In genomic region chr1:226603976-226604845, GRCh38 we compare ENCODE assay signal across 15 cellular contexts. TPM values are rescaled to one million over a fixed set of nuclear protein-coding genes. Genes with fewer than 3 reads are reported as not detected.
DNase-seq lines count a peak whose midpoint lies in the region; ATAC-seq, FAIRE-seq and TF ChIP-seq lines count a peak whose summit lies in the region.
"Had no signal": no experiment of that assay in that cellular context is flagged by ENCODE, and none has a peak within 500 bp of the region (broad histone marks: within the 10 kb centered on the region; RNA-seq: fewer than 3 reads in every experiment).

No MANE protein-coding gene starts in this region.

- no peak for TF ChIP-seq CTCF in VCaP (conservative IDR thresholded peaks at IDR 0.05)
- TF ChIP-seq CTCF in pancreas (IDR thresholded peaks at IDR 0.05) = no peak

- H3K4me1 ChIP-seq in pancreas = no peaks in the 10 kb centered on the region

- WGBS in pancreas, 2 donors = 84% methylated on average over 22 of the region's 22 CpGs

- no peak overlapping the region for H3K4me3 ChIP-seq in pancreas
- H3K4me3 ChIP-seq: mucosa of descending colon had no signal

- FAIRE-seq in pancreas (lab: Jason Lieb, UNC) = no peak

- H3K27ac ChIP-seq in VCaP (peak overlapping the region; percentile 31; the same call in 1 of the 2 replicates), pancreas (no peak overlapping the region)

- H3K27me3 ChIP-seq in pancreas = no peaks in the 10 kb centered on the region
- H3K27me3 ChIP-seq: ascending aorta had no signal

- intact Hi-C loops in sciatic nerve (cut with DNase I) (no loop called here), pancreas (cut with DNase I) (loop anchor here in 1 of 3 donors (10.0 kb wide), 1 partner anchor 179 kb away; no protein-coding TSS in a partner anchor)

- no peaks in the 10 kb centered on the region for H3K9me3 ChIP-seq in pancreas
- H3K9me3 ChIP-seq: ascending aorta, mucosa of descending colon had no signal

- DNase-seq in EL (peak; percentile 12), iPS DF 19.7 (ENCODE audit: low read depth, low spot score) (peak; percentile 35), sciatic nerve (ENCODE audit: low spot score) (peak; percentile 57), pancreas (no peak), foreskin melanocyte (no peak)
- DNase-seq in activated CD8-positive, alpha-beta memory T cell treated with anti-CD3 and anti-CD28 coated beads, Interleukin-2, amount 50 U/mL, for 48 hours = no peak
- DNase-seq: activated T-cell treated with anti-CD3 and anti-CD28 coated beads, Interleukin-2, amount 50 U/mL, for 4 hours; NCI-H1048; stimulated activated naive CD4-positive, alpha-beta T cell treated with Interleukin-2 at 50 U/mL for 16 hours had no signal

- H3K36me3 ChIP-seq in pancreas = no peaks in the 10 kb centered on the region
- H3K36me3 ChIP-seq: ascending aorta had no signal

- ATAC-seq in sciatic nerve (no peak), pancreas (no peak), HG03521 (IDR thresholded peaks at IDR 0.05; ENCODE audit: unreplicated experiment) (no peak)
- ATAC-seq: activated T-cell treated with anti-CD3 and anti-CD28 coated beads, Interleukin-2, amount 50 U/mL, for 4 hours had no signal

RNA-seq across cellular contexts. Expression of gene STUM, which starts 55.6 kb away (rescaled TPM):
- total RNA-seq in sciatic nerve (7.8 TPM), pancreas (1 to 10 TPM in 2 of 6 donors, under 1 TPM in 4; 0.32 to 1.2 (median 0.49) TPM)
- polyA plus RNA-seq in pancreas = under 1 TPM; 0.54 to 0.68 TPM
- total RNA-seq: activated T-cell treated with anti-CD3 and anti-CD28 coated beads, Interleukin-2, amount 50 U/mL, for 4 hours; OCI-LY7 had no signal
- polyA plus RNA-seq: BJ had no signal

Comparison
In these comparisons a context has a peak if more than half of its experiments do, and no peak if none do; other contexts are left out.
1. DNase-seq: peak in EL (single experiment), iPS DF 19.7 (single experiment) and sciatic nerve (single experiment); none in pancreas (0 of 6), foreskin melanocyte (single experiment) and activated CD8-positive, alpha-beta memory T cell treated with anti-CD3 and anti-CD28 coated beads, Interleukin-2, amount 50 U/mL, for 48 hours (single experiment).